In genomic region chr6:53581161-53581560, GRCh38 we compare ENCODE assay signal across 13 cellular contexts. TPM values are rescaled to one million over a fixed set of nuclear protein-coding genes. Genes with fewer than 3 reads are reported as not detected.
DNase-seq lines count a peak whose midpoint lies in the region; ATAC-seq, FAIRE-seq and TF ChIP-seq lines count a peak whose summit lies in the region.
"Had no signal": no experiment of that assay in that cellular context is flagged by ENCODE, and none has a peak within 500 bp of the region (broad histone marks: within the 10 kb centered on the region; RNA-seq: fewer than 3 reads in every experiment).

No MANE protein-coding gene starts in this region.

- H3K9me3 ChIP-seq in SK-N-MC (ENCODE audit: low read depth, low read length), result no peaks in the 10 kb centered on the region
- H3K9me3 ChIP-seq: pancreas, thoracic aorta had no signal

- H3K9ac ChIP-seq in SK-N-MC (ENCODE audit: insufficient read length), result peak overlapping the region; percentile 60

- FAIRE-seq in H54 (lab: Jason Lieb, UNC), result no peak
- FAIRE-seq: endothelial cell of umbilical vein had no signal

- H3K27me3 ChIP-seq in foreskin keratinocyte, result no peaks in the 10 kb centered on the region
- H3K27me3 ChIP-seq: pancreas had no signal

- TF ChIP-seq POLR2A in H54 (IDR thresholded peaks at IDR 0.05; ENCODE audit: low read depth, low read length), result no peak

- H3K27ac ChIP-seq in SK-N-MC (peak overlapping the region; percentile 80), foreskin keratinocyte (no peak overlapping the region)
- H3K27ac ChIP-seq: pancreas, thoracic aorta had no signal

- DNase-seq in H54 (ENCODE audit: insufficient read length, low spot score) (peak; percentile 11), SK-N-MC (ENCODE audit: low read depth, low spot score) (no peak), foreskin keratinocyte (peak in 1 of 2 donors; percentile 55), stromal cell of bone marrow (ENCODE audit: low read depth) (peak; percentile 78), head of caudate nucleus (no peak)
- DNase-seq: activated naive CD4-positive, alpha-beta T cell treated with anti-CD3 and anti-CD28 coated beads, Interleukin-2, amount 50 U/mL, for 16 hours; DMS53; left ventricle myocardium superior; pancreas had no signal

- peak overlapping the region; percentile 46 for H3K4me3 ChIP-seq in SK-N-MC
- H3K4me3 ChIP-seq: pancreas, thoracic aorta had no signal

- H3K36me3 ChIP-seq in SK-N-MC (ENCODE audit: insufficient read depth, low read length), result no peaks in the 10 kb centered on the region
- H3K36me3 ChIP-seq: pancreas, thoracic aorta had no signal

- peaks cover 14% of the 10 kb centered on the region for H3K4me1 ChIP-seq in foreskin keratinocyte

- no peak for TF ChIP-seq CTCF in foreskin keratinocyte (conservative IDR thresholded peaks at IDR 0.05)

- intact Hi-C loops in head of caudate nucleus (cut with DNase I), result no loop called here

- peak; percentile 83 for ATAC-seq in foreskin keratinocyte
- ATAC-seq in HG03565 (IDR thresholded peaks at IDR 0.05; ENCODE audit: unreplicated experiment), result no peak
- no peak for ATAC-seq in GM19455 (IDR thresholded peaks at IDR 0.05; ENCODE audit: unreplicated experiment)
- ATAC-seq: left ventricle myocardium superior had no signal

RNA-seq across cellular contexts. Expression of gene GCLC, which starts 36.3 kb away (rescaled TPM):
- 40.2 and 43.1 TPM in 2 replicates for total RNA-seq in foreskin keratinocyte
- polyA plus RNA-seq in foreskin keratinocyte, result 9.9 and 15.5 TPM in 2 replicates

Comparison
In these comparisons a context has a peak if more than half of its experiments do, and no peak if none do; other contexts are left out.
1. DNase-seq: peak in H54 (single experiment) and stromal cell of bone marrow (single experiment); none in SK-N-MC (single experiment) and head of caudate nucleus (0 of 42).